Comparison of ENCODE assay signal across 8 cellular contexts in genomic region chr9:34988218-34989055, GRCh38. TPM values are rescaled to one million over a fixed set of nuclear protein-coding genes. Genes with fewer than 3 reads are reported as not detected.
DNase-seq lines count a peak whose midpoint lies in the region; ATAC-seq, FAIRE-seq and TF ChIP-seq lines count a peak whose summit lies in the region.

No MANE protein-coding gene starts in this region.

- peak overlapping the region; percentile 81 for H2AFZ ChIP-seq in endothelial cell of umbilical vein (ENCODE audit: low read depth, low read length)

- DNase-seq in activated gamma-delta T cell (lab: John Stamatoyannopoulos, UW) = peak; percentile 36
- DNase-seq in activated gamma-delta T cell treated with Interleukin-2 at 50 U/mL for 16 hours = no peak
- DNase-seq in activated CD4-positive, alpha-beta T cell treated with anti-CD3 and anti-CD28 coated beads, Interleukin-2, amount 10 ng/mL, durations not matched to agents 7 days and 5 days = peak; percentile 48
- DNase-seq in endothelial cell of umbilical vein (ENCODE audit: low read depth, low spot score) = no peak
- DNase-seq in naive thymus-derived CD4-positive, alpha-beta T cell = peak in 6 of 9 donors; percentile 15 to 69 (median 35)
- peak in 1 of 2 donors; percentile 78 for DNase-seq in tibial artery
- DNase-seq in HPDE6-E6E7 (ENCODE audit: extremely low spot score) = no peak

- H3K4me2 ChIP-seq in endothelial cell of umbilical vein (ENCODE audit: insufficient read depth, low read length) = peak overlapping the region; percentile 89

- H3K27ac Mint-ChIP-seq in activated CD4-positive, alpha-beta T cell treated with anti-CD3 and anti-CD28 coated beads, Interleukin-2, amount 10 ng/mL, durations not matched to agents 7 days and 5 days = peak overlapping the region; percentile 92
- peak overlapping the region; percentile 64 to 94 (median 89) for H3K27ac Mint-ChIP-seq in naive thymus-derived CD4-positive, alpha-beta T cell

- no peak for TF ChIP-seq CTCF in endothelial cell of umbilical vein (IDR thresholded peaks at IDR 0.05; ENCODE audit: extremely low read depth in 1 of 2, insufficient read depth in 1 of 2, low read depth in 1 of 2, low read length in 2 of 2)
- no peak for TF ChIP-seq CTCF in tibial artery (IDR thresholded peaks at IDR 0.05)

- H3K4me3 ChIP-seq in endothelial cell of umbilical vein (replicated peaks in 1 of 3; ENCODE audit: insufficient read depth in 1 of 3, low read depth in 1 of 3, low read length in 3 of 3) (peak overlapping the region in 2 of 3 experiments; percentile 43 to 47), tibial artery (peak overlapping the region; percentile 90 to 91)
- H3K4me3 ChIP-seq in naive thymus-derived CD4-positive, alpha-beta T cell (ENCODE audit: low read length) = peak overlapping the region; percentile 77

- H3K27ac ChIP-seq in endothelial cell of umbilical vein (ENCODE audit: insufficient read depth, low read depth, low read length) = peak overlapping the region; percentile 50
- peak overlapping the region; percentile 71 for H3K27ac ChIP-seq in naive thymus-derived CD4-positive, alpha-beta T cell (ENCODE audit: low read depth, low read length)
- H3K27ac ChIP-seq in tibial artery = peak overlapping the region; percentile 84 to 100

- H3K36me3 ChIP-seq in endothelial cell of umbilical vein (ENCODE audit: control insufficient read depth in 2 of 2, extremely low read depth in 1 of 2, insufficient read depth in 2 of 2, low read length in 2 of 2) (no peaks in the 10 kb centered on the region), tibial artery (no peaks in the 10 kb centered on the region)
- H3K36me3 ChIP-seq in naive thymus-derived CD4-positive, alpha-beta T cell (ENCODE audit: control insufficient read depth in 2 of 3, insufficient read depth in 3 of 3, low read length in 3 of 3) = no peaks in the 10 kb centered on the region

- H3K4me1 Mint-ChIP-seq in activated CD4-positive, alpha-beta T cell treated with anti-CD3 and anti-CD28 coated beads, Interleukin-2, amount 10 ng/mL, durations not matched to agents 7 days and 5 days = peaks cover 64% of the 10 kb centered on the region
- peaks cover 43 to 68% (median 54%) of the 10 kb centered on the region in 7 donors for H3K4me1 Mint-ChIP-seq in naive thymus-derived CD4-positive, alpha-beta T cell

- no peak for ATAC-seq in naive thymus-derived CD4-positive, alpha-beta T cell
- no peak for ATAC-seq in GM21529 (IDR thresholded peaks at IDR 0.05; ENCODE audit: unreplicated experiment)

- dilution Hi-C loops in endothelial cell of umbilical vein (cut with MboI; ENCODE audit: extremely low pct_ligation_motif_present, low sequenced_read_pairs) = no loop called here

- no peaks in the 10 kb centered on the region for H3K27me3 Mint-ChIP-seq in activated CD4-positive, alpha-beta T cell treated with anti-CD3 and anti-CD28 coated beads, Interleukin-2, amount 10 ng/mL, durations not matched to agents 7 days and 5 days
- H3K27me3 Mint-ChIP-seq in naive thymus-derived CD4-positive, alpha-beta T cell = no peaks in the 10 kb centered on the region

- POLR2A ChIA-PET in activated CD4-positive, alpha-beta T cell treated with anti-CD3 and anti-CD28 coated beads, Interleukin-2, amount 10 ng/mL, durations not matched to agents 7 days and 5 days (lab: Charles Lee) = no interaction called here
- POLR2A ChIA-PET in endothelial cell of umbilical vein (lab: Charles Lee) = no interaction called here
- POLR2A ChIA-PET in naive thymus-derived CD4-positive, alpha-beta T cell (lab: Charles Lee) = no interaction called here

- no peaks in the 10 kb centered on the region for H3K9me3 ChIP-seq in endothelial cell of umbilical vein (replicated peaks; ENCODE audit: control insufficient read depth, insufficient read depth, low read length)
- H3K9me3 ChIP-seq in naive thymus-derived CD4-positive, alpha-beta T cell (ENCODE audit: control insufficient read depth in 2 of 3, low read length in 3 of 3) = no peaks in the 10 kb centered on the region
- no peaks in the 10 kb centered on the region for H3K9me3 ChIP-seq in tibial artery

- no peaks in the 10 kb centered on the region for H3K9me1 ChIP-seq in endothelial cell of umbilical vein (replicated peaks; ENCODE audit: control insufficient read depth, extremely low read depth, insufficient read depth, low read length)

- H3K9ac ChIP-seq in endothelial cell of umbilical vein (replicated peaks; ENCODE audit: extremely low read depth, insufficient read depth, low read length) = peak overlapping the region; percentile 58

- H3K27me3 ChIP-seq in endothelial cell of umbilical vein (ENCODE audit: control insufficient read depth in 2 of 2, insufficient read depth in 2 of 2, low read length in 2 of 2) (peaks cover 0 to 1% of the 10 kb centered on the region in 2 experiments), tibial artery (no peaks in the 10 kb centered on the region)
- H3K27me3 ChIP-seq in naive thymus-derived CD4-positive, alpha-beta T cell (ENCODE audit: control insufficient read depth in 2 of 2, insufficient read depth in 2 of 2, low read length in 2 of 2) = no peaks in the 10 kb centered on the region

- intact Hi-C loops in endothelial cell of umbilical vein (cut with micrococcal nuclease) (loop anchor here (1.0 to 10.0 kb wide), 4 partner anchors 82 to 314 kb away; no protein-coding TSS in a partner anchor), tibial artery (cut with DNase I; ENCODE audit: low total_unique reads) (loop anchor here (5.0 kb wide), 1 partner anchor 86 kb away; no protein-coding TSS in a partner anchor)
- intact Hi-C loops in naive thymus-derived CD4-positive, alpha-beta T cell (cut with micrococcal nuclease) = loop anchor here (1.0 to 10.0 kb wide), 24 partner anchors 48 to 941 kb away; partner anchors contain the start of genes KIF24 (in 2 of the 2), NUDT2 (in 2 of the 2), PIGO (in 2 of the 2) and SIGMAR1 (in 2 of the 2)

- no TSS peak for BruUV-seq in endothelial cell of umbilical vein (replicated peaks; lab: Mats Ljungman, UMichigan)

- H3K9me3 Mint-ChIP-seq in activated CD4-positive, alpha-beta T cell treated with anti-CD3 and anti-CD28 coated beads, Interleukin-2, amount 10 ng/mL, durations not matched to agents 7 days and 5 days = no peaks in the 10 kb centered on the region
- H3K9me3 Mint-ChIP-seq in naive thymus-derived CD4-positive, alpha-beta T cell = no peaks in the 10 kb centered on the region

- CTCF ChIA-PET in activated CD4-positive, alpha-beta T cell treated with anti-CD3 and anti-CD28 coated beads, Interleukin-2, amount 10 ng/mL, durations not matched to agents 7 days and 5 days (lab: Charles Lee) = interaction anchor here (1.0 to 1.4 kb wide), 2 partner anchors 42 to 107 kb away, joined by 3 read pairs; no protein-coding TSS in a partner anchor
- CTCF ChIA-PET in endothelial cell of umbilical vein (lab: Charles Lee) = interaction anchor here (1.5 to 3.9 kb wide), 2 partner anchors 48 to 89 kb away, joined by 3 to 19 read pairs; no protein-coding TSS in a partner anchor
- CTCF ChIA-PET in naive thymus-derived CD4-positive, alpha-beta T cell (lab: Charles Lee) = interaction anchor here (0.6 to 1.5 kb wide), 3 partner anchors 9 to 89 kb away, joined by 3 to 7 read pairs (median 6); no protein-coding TSS in a partner anchor

- FAIRE-seq in endothelial cell of umbilical vein (lab: Jason Lieb, UNC) = no peak

- peak overlapping the region; percentile 88 for H3K4me3 Mint-ChIP-seq in activated CD4-positive, alpha-beta T cell treated with anti-CD3 and anti-CD28 coated beads, Interleukin-2, amount 10 ng/mL, durations not matched to agents 7 days and 5 days
- peak overlapping the region; percentile 85 to 100 (median 96) for H3K4me3 Mint-ChIP-seq in naive thymus-derived CD4-positive, alpha-beta T cell

- H3K79me2 ChIP-seq in endothelial cell of umbilical vein (ENCODE audit: control insufficient read depth, insufficient read depth, low read length) = no peaks in the 10 kb centered on the region

- no peak for TF ChIP-seq POLR2A in endothelial cell of umbilical vein (IDR thresholded peaks at IDR 0.05; ENCODE audit: low read depth, low read length)

- no peaks in the 10 kb centered on the region for H4K20me1 ChIP-seq in endothelial cell of umbilical vein (replicated peaks; ENCODE audit: control insufficient read depth, extremely low read depth, insufficient read depth, low read length)

- H3K4me1 ChIP-seq in endothelial cell of umbilical vein (ENCODE audit: control insufficient read depth, extremely low read depth, insufficient read depth, low read length) (peaks cover 32% of the 10 kb centered on the region), tibial artery (peaks cover 0 to 42% (median 39%) of the 10 kb centered on the region in 4 donors)
- H3K4me1 ChIP-seq in naive thymus-derived CD4-positive, alpha-beta T cell (ENCODE audit: control insufficient read depth in 2 of 2, insufficient read depth in 2 of 2, low read length in 2 of 2) = peaks cover 21 to 45% of the 10 kb centered on the region in 2 donors

- H3K36me3 Mint-ChIP-seq in activated CD4-positive, alpha-beta T cell treated with anti-CD3 and anti-CD28 coated beads, Interleukin-2, amount 10 ng/mL, durations not matched to agents 7 days and 5 days (ENCODE audit: low read depth) = no peaks in the 10 kb centered on the region
- no peaks in the 10 kb centered on the region for H3K36me3 Mint-ChIP-seq in naive thymus-derived CD4-positive, alpha-beta T cell

RNA-seq across cellular contexts. Expression of gene DNAJB5, which starts 1.1 kb away (rescaled TPM):
- total RNA-seq in activated CD4-positive, alpha-beta T cell treated with anti-CD3 and anti-CD28 coated beads, Interleukin-2, amount 10 ng/mL, durations not matched to agents 7 days and 5 days = 1 to 10 TPM; 3.5 to 4.6 TPM
- 9.7 and 12.8 TPM in 2 replicates for total RNA-seq in endothelial cell of umbilical vein
- 8.5 and 8.6 TPM in 2 replicates for polyA plus RNA-seq in endothelial cell of umbilical vein
- polyA plus RNA-seq in endothelial cell of umbilical vein (2011; cell fraction: cytosol; rRNA removed) = 6.9 and 7.1 TPM in 2 replicates
- 4.0 and 4.8 TPM in 2 replicates for polyA plus RNA-seq in endothelial cell of umbilical vein (2011; cell fraction: nucleus; rRNA removed)
- polyA plus RNA-seq in endothelial cell of umbilical vein (2012) = 12.0 and 16.1 TPM in 2 replicates
- polyA minus RNA-seq in endothelial cell of umbilical vein = 5.7 and 5.8 TPM in 2 replicates
- polyA minus RNA-seq in endothelial cell of umbilical vein (2011; cell fraction: cytosol; rRNA and poly(A)+ RNA removed) = 0.41 TPM
- polyA minus RNA-seq in endothelial cell of umbilical vein (2011; cell fraction: nucleus; rRNA and poly(A)+ RNA removed) = 3.0 and 3.8 TPM in 2 replicates
- total RNA-seq in naive thymus-derived CD4-positive, alpha-beta T cell = 1 to 10 TPM; 1.1 to 3.7 (median 1.4) TPM
- polyA plus RNA-seq in naive thymus-derived CD4-positive, alpha-beta T cell = 1 to 10 TPM; 3.4 TPM

RNA-seq across cellular contexts. Expression of gene PHF24, which starts 30.4 kb away (rescaled TPM):
- total RNA-seq in activated CD4-positive, alpha-beta T cell treated with anti-CD3 and anti-CD28 coated beads, Interleukin-2, amount 10 ng/mL, durations not matched to agents 7 days and 5 days = not detected
- not detected in 2 replicates for total RNA-seq in endothelial cell of umbilical vein
- polyA plus RNA-seq in endothelial cell of umbilical vein = not detected in 2 replicates
- polyA plus RNA-seq in endothelial cell of umbilical vein (2011; cell fraction: cytosol; rRNA removed) = not detected in 2 replicates
- not detected in 2 replicates for polyA plus RNA-seq in endothelial cell of umbilical vein (2011; cell fraction: nucleus; rRNA removed)
- polyA plus RNA-seq in endothelial cell of umbilical vein (2012) = not detected in 2 replicates
- not detected in 2 replicates for polyA minus RNA-seq in endothelial cell of umbilical vein
- not detected for polyA minus RNA-seq in endothelial cell of umbilical vein (2011; cell fraction: cytosol; rRNA and poly(A)+ RNA removed)
- not detected in 2 replicates for polyA minus RNA-seq in endothelial cell of umbilical vein (2011; cell fraction: nucleus; rRNA and poly(A)+ RNA removed)
- total RNA-seq in naive thymus-derived CD4-positive, alpha-beta T cell = not detected
- not detected for polyA plus RNA-seq in naive thymus-derived CD4-positive, alpha-beta T cell

Comparison
In these comparisons a context has a peak if more than half of its experiments do, and no peak if none do; other contexts are left out.
1. DNase-seq: peak in activated gamma-delta T cell (single experiment), activated CD4-positive, alpha-beta T cell treated with anti-CD3 and anti-CD28 coated beads, Interleukin-2, amount 10 ng/mL, durations not matched to agents 7 days and 5 days (single experiment) and naive thymus-derived CD4-positive, alpha-beta T cell (6 of 9); none in activated gamma-delta T cell treated with Interleukin-2 at 50 U/mL for 16 hours (single experiment), endothelial cell of umbilical vein (single experiment) and HPDE6-E6E7 (single experiment).
2. Peak in every context shown above with its lines, with median percentiles within 50 percentile points of each other: H3K27ac ChIP-seq and H3K4me3 ChIP-seq.